In genomic region chr2:158778243-158778642, GRCh38 we compare ENCODE assay signal across 34 cellular contexts. TPM values are rescaled to one million over a fixed set of nuclear protein-coding genes. Genes with fewer than 3 reads are reported as not detected.
"Had no signal": no experiment of that assay in that cellular context is flagged by ENCODE, and none has a peak within 500 bp of the region (broad histone marks: within the 10 kb centered on the region; RNA-seq: fewer than 3 reads in every experiment).

No MANE protein-coding gene starts in this region.

- H3K27ac Mint-ChIP-seq: effector memory CD8-positive, alpha-beta T cell; memory B cell; mesothelial cell of epicardium; naive B cell; natural killer cell treated with Interleukin-12 subunit alpha and Interleukin-12 subunit beta and Interleukin-15 and Interleukin-18, amount 100 ng/mL, for 72 hours; stimulated activated naive CD8-positive, alpha-beta T cell treated with anti-CD3 and anti-CD28 coated beads, Interleukin-15, amount 100 ng/mL, for 72 hours had no signal

- H3K36me3 Mint-ChIP-seq: memory B cell; mesothelial cell of epicardium; naive B cell; natural killer cell treated with Interleukin-12 subunit alpha and Interleukin-12 subunit beta and Interleukin-15 and Interleukin-18, amount 100 ng/mL, for 72 hours had no signal

- H3K27me3 ChIP-seq: heart right ventricle, neutrophil, right atrium auricular region, suprapubic skin, transverse colon, upper lobe of right lung, uterus had no signal

- H3K4me3 Mint-ChIP-seq: effector memory CD8-positive, alpha-beta T cell; memory B cell; mesothelial cell of epicardium; naive B cell; natural killer cell treated with Interleukin-12 subunit alpha and Interleukin-12 subunit beta and Interleukin-15 and Interleukin-18, amount 100 ng/mL, for 72 hours; neural crest cell; stimulated activated naive CD8-positive, alpha-beta T cell treated with anti-CD3 and anti-CD28 coated beads, Interleukin-15, amount 100 ng/mL, for 72 hours had no signal

- H3K27ac ChIP-seq: epithelial cell of prostate, heart right ventricle, lower lobe of right lung, neutrophil, parathyroid adenoma, prostate gland, right atrium auricular region, suprapubic skin, transverse colon, upper lobe of right lung, uterus had no signal

- H3K4me1 Mint-ChIP-seq: memory B cell; stimulated activated naive CD8-positive, alpha-beta T cell treated with anti-CD3 and anti-CD28 coated beads, Interleukin-15, amount 100 ng/mL, for 72 hours had no signal

- H3K4me1 ChIP-seq: lower lobe of right lung, parathyroid adenoma, prostate gland, right atrium auricular region, transverse colon, upper lobe of right lung, uterus had no signal

- ATAC-seq: effector memory CD8-positive, alpha-beta T cell; esophagus mucosa; heart right ventricle; left ventricle myocardium superior; lower lobe of right lung; mucosa of descending colon; natural killer cell treated with Interleukin-12 subunit alpha and Interleukin-12 subunit beta and Interleukin-15 and Interleukin-18, amount 100 ng/mL, for 72 hours; sciatic nerve; stimulated activated naive CD8-positive, alpha-beta T cell treated with anti-CD3 and anti-CD28 coated beads, Interleukin-15, amount 100 ng/mL, for 72 hours; upper lobe of right lung had no signal

- DNase-seq: cortex of kidney; effector memory CD8-positive, alpha-beta T cell; foreskin fibroblast; glutamatergic neuron; heart right ventricle; hippocampal formation; left ventricle myocardium superior; lower lobe of right lung; mucosa of descending colon; naive B cell; stimulated activated CD4-positive, alpha-beta T cell treated with anti-CD3 and anti-CD28 coated beads, Interleukin-12 subunit alpha, Interleukin-12 subunit beta, amount 100 ng/mL, for 4 hours; stimulated activated CD4-positive, alpha-beta T cell treated with anti-CD3 and anti-CD28 coated beads, Interleukin-1b, Interleukin-23, amount 100 ng/mL, for 48 hours; stimulated activated CD4-positive, alpha-beta T cell treated with anti-CD3 and anti-CD28 coated beads, Interleukin-4, amount 100 ng/mL, for 1 hour; stimulated activated CD8-positive, alpha-beta memory T cell treated with anti-CD3 and anti-CD28 coated beads, Interleukin-4, amount 100 ng/mL, for 48 hours; stimulated activated naive CD4-positive, alpha-beta T cell; stimulated activated naive CD8-positive, alpha-beta T cell treated with anti-CD3 and anti-CD28 coated beads, Interleukin-15, amount 100 ng/mL, for 72 hours; transverse colon; upper lobe of right lung; uterus had no signal

- H3K9me3 Mint-ChIP-seq: effector memory CD8-positive, alpha-beta T cell; memory B cell; mesothelial cell of epicardium; natural killer cell treated with Interleukin-12 subunit alpha and Interleukin-12 subunit beta and Interleukin-15 and Interleukin-18, amount 100 ng/mL, for 72 hours; stimulated activated naive CD8-positive, alpha-beta T cell treated with anti-CD3 and anti-CD28 coated beads, Interleukin-15, amount 100 ng/mL, for 72 hours had no signal

RNA-seq across cellular contexts. Expression of gene DAPL1, which starts 16.9 kb away (rescaled TPM):
- total RNA-seq: dermis microvascular lymphatic vessel endothelial cell; heart right ventricle; left ventricle myocardium superior; lower lobe of right lung; mesothelial cell of epicardium; natural killer cell treated with Interleukin-12 subunit alpha and Interleukin-12 subunit beta and Interleukin-15 and Interleukin-18, amount 100 ng/mL, for 72 hours; neural crest cell; osteoblast; right atrium auricular region; sciatic nerve; smooth muscle cell; transverse colon; upper lobe of right lung; uterus had no signal
- polyA plus RNA-seq: smooth muscle cell had no signal
